8 cellular contexts compared by ENCODE assay signal in genomic region chr18:12883684-12884520, GRCh38. TPM values are rescaled to one million over a fixed set of nuclear protein-coding genes. Genes with fewer than 3 reads are reported as not detected.
DNase-seq lines count a peak whose midpoint lies in the region; ATAC-seq and TF ChIP-seq lines count a peak whose summit lies in the region.

Gene PTPN2 (minus strand): TSS chr18:12884237. CDS start chr18:12884141, 96 bp downstream.

- no peaks in the 10 kb centered on the region for H3K9me3 Mint-ChIP-seq in progenitor cell of endocrine pancreas (ENCODE audit: low read depth)

- H3K4me3 ChIP-seq in heart right ventricle = peak within 1 kb of the TSS; percentile 68 to 93 (median 79)
- H3K4me3 ChIP-seq in upper lobe of right lung = peak within 1 kb of the TSS; percentile 76

- peak within 1 kb of the TSS; percentile 96 for H3K27ac Mint-ChIP-seq in progenitor cell of endocrine pancreas

- TF ChIP-seq CTCF in heart right ventricle (IDR thresholded peaks at IDR 0.05) (no peak), progenitor cell of endocrine pancreas (IDR thresholded peaks at IDR 0.05; ENCODE audit: unreplicated experiment) (no peak), upper lobe of right lung (IDR thresholded peaks at IDR 0.05) (no peak)

- peaks cover 1% of the 10 kb centered on the region for H3K36me3 Mint-ChIP-seq in progenitor cell of endocrine pancreas (ENCODE audit: insufficient read depth)

- WGBS in heart right ventricle, 2 donors = 0% methylated on average over 82 to 111 of the region's 111 CpGs

- intact Hi-C loops in T-helper 1 cell treated with Interleukin-12 subunit alpha and Interleukin-12 subunit beta and Interleukin-4 antibody, amounts not matched to agents 30 ng/mL and 1 ng/mL, for 36 hours (cut with micrococcal nuclease) = loop anchor here (1.0 to 2.0 kb wide), 14 partner anchors 9 to 1033 kb away; partner anchors contain the start of genes AFG3L2, CEP192, CEP76 and CHMP1B
- intact Hi-C loops in heart right ventricle (cut with DNase I) = loop anchor here in 4 of 10 donors (1.0 to 5.0 kb wide), 3 partner anchors 42 to 63 kb away; partner anchors contain the start of gene SEH1L (in 2 of the 4)
- intact Hi-C loops in upper lobe of right lung (cut with DNase I) = loop anchor here (10.0 kb wide), 1 partner anchor 59 kb away; no protein-coding TSS in a partner anchor

- H3K36me3 ChIP-seq in heart right ventricle (peaks cover 0 to 3% (median 0%) of the 10 kb centered on the region in 9 donors), upper lobe of right lung (no peaks in the 10 kb centered on the region)

- H3K4me1 ChIP-seq in heart right ventricle = peaks cover 0 to 55% (median 22%) of the 10 kb centered on the region in 9 donors
- H3K4me1 ChIP-seq in upper lobe of right lung = peaks cover 41% of the 10 kb centered on the region

- ATAC-seq in GM18498 (IDR thresholded peaks at IDR 0.05; ENCODE audit: unreplicated experiment) (peak; percentile 82), HG02885 (IDR thresholded peaks at IDR 0.05; ENCODE audit: poor library complexity, unreplicated experiment) (peak; percentile 74), heart right ventricle (peak; percentile 95 to 98 (median 96)), upper lobe of right lung (peak; percentile 92)

- H3K9me3 ChIP-seq in heart right ventricle = no peaks in the 10 kb centered on the region
- no peaks in the 10 kb centered on the region for H3K9me3 ChIP-seq in upper lobe of right lung

- DNase-seq in NCI-H1694 (lab: John Stamatoyannopoulos, UW) = peak; percentile 85
- DNase-seq in amniotic epithelial cell (ENCODE audit: low read depth) = peak; percentile 92
- peak; percentile 93 to 95 for DNase-seq in heart right ventricle
- peak; percentile 84 for DNase-seq in progenitor cell of endocrine pancreas (ENCODE audit: low spot score, unreplicated experiment)
- peak; percentile 97 for DNase-seq in upper lobe of right lung

- H3K27me3 Mint-ChIP-seq in progenitor cell of endocrine pancreas = no peaks in the 10 kb centered on the region

- H3K27ac ChIP-seq in heart right ventricle (peak within 1 kb of the TSS; percentile 98 to 100 (median 100)), upper lobe of right lung (peak within 1 kb of the TSS; percentile 100)

- H3K4me3 Mint-ChIP-seq in progenitor cell of endocrine pancreas (ENCODE audit: low read depth) = peak within 1 kb of the TSS; percentile 91

- peaks cover 13% of the 10 kb centered on the region for H3K4me1 Mint-ChIP-seq in progenitor cell of endocrine pancreas (ENCODE audit: low read depth)

- H3K27me3 ChIP-seq in heart right ventricle = no peaks in the 10 kb centered on the region
- no peaks in the 10 kb centered on the region for H3K27me3 ChIP-seq in upper lobe of right lung

RNA-seq across cellular contexts. Expression of gene PTPN2, which starts in this region (rescaled TPM):
- 85.3 and 95.2 TPM in 2 replicates for total RNA-seq in T-helper 1 cell treated with Interleukin-12 subunit alpha and Interleukin-12 subunit beta and Interleukin-4 antibody, amounts not matched to agents 30 ng/mL and 1 ng/mL, for 36 hours
- 10 to 100 TPM; 10.5 to 19.5 (median 13.5) TPM for total RNA-seq in heart right ventricle
- 10 to 100 TPM; 11.8 to 16.6 TPM for polyA plus RNA-seq in heart right ventricle
- 45.1 and 46.4 TPM in 2 replicates for total RNA-seq in progenitor cell of endocrine pancreas
- 53.9 TPM for total RNA-seq in upper lobe of right lung

Comparison
In these comparisons a context has a peak if more than half of its experiments do, and no peak if none do; other contexts are left out.
1. Peak in every context shown above with its lines: DNase-seq, ATAC-seq, H3K4me3 ChIP-seq and H3K27ac ChIP-seq.